In the genomic region with DNA sequence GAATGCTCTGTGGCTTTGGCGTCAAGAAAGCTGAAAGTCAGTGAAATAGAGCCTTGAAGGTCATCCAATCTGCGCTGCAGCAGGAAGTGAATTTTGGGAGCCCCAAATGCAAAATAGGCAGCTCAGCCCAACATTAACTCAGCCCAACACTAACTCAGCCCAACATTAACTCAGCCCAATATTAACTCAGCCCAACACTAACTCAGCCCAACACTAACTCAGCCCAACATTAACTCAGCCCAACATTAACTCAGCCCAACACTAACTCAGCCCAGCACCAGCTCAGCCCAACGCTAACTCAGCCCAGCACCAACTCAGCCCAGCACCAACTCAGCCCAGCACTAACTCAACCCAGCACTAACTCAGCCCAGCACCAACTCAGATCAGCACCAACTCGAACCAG, we compare ENCODE assay signal across 16 cellular contexts.
DNase-seq lines count a peak whose midpoint lies in the region; ATAC-seq and FAIRE-seq lines count a peak whose summit lies in the region.
"Had no signal": no experiment of that assay in that cellular context is flagged by ENCODE, and none has a peak within 500 bp of the region (broad histone marks: within the 10 kb centered on the region; RNA-seq: fewer than 3 reads in every experiment).

No MANE protein-coding gene starts in this region.

- no peaks in the 10 kb centered on the region for H3K36me3 Mint-ChIP-seq in dendritic cell treated with granulocyte-macrophage colony-stimulating factor and Interleukin-4, amounts not matched to agents 40 ng/mL and 50 ng/mL, for 4 days (ENCODE audit: low read depth)
- H3K36me3 Mint-ChIP-seq in activated naive CD4-positive, alpha-beta T cell treated with anti-CD3 and anti-CD28 coated beads, Interleukin-2, amount 50 U/mL, for 72 hours = no peaks in the 10 kb centered on the region

- H3K4me2 ChIP-seq in mesendoderm (ENCODE audit: low read length) = no peak overlapping the region
- H3K4me2 ChIP-seq: SK-N-SH had no signal

- no peak overlapping the region for H3K56ac ChIP-seq in mesendoderm (ENCODE audit: low read length)

- no peak overlapping the region for H3K4me3 Mint-ChIP-seq in dendritic cell treated with granulocyte-macrophage colony-stimulating factor and Interleukin-4, amounts not matched to agents 40 ng/mL and 50 ng/mL, for 4 days
- H3K4me3 Mint-ChIP-seq: nephron had no signal

- intact Hi-C loops in dendritic cell treated with granulocyte-macrophage colony-stimulating factor and Interleukin-4, amounts not matched to agents 40 ng/mL and 50 ng/mL, for 4 days (cut with micrococcal nuclease) = no loop called here

- FAIRE-seq in GM19239 (lab: Jason Lieb, UNC) = peak; percentile 77
- peak; percentile 85 for FAIRE-seq in HTR-8/SVneo (lab: Jason Lieb, UNC)

- H3K4me1 ChIP-seq in mesendoderm (ENCODE audit: control insufficient read depth, low read depth, low read length) = peaks cover 2% of the 10 kb centered on the region

- no peak overlapping the region for H3K27ac ChIP-seq in mesendoderm (ENCODE audit: low read depth, low read length)
- H3K27ac ChIP-seq: lower lobe of right lung, skin epidermis had no signal

- H3K18ac ChIP-seq in mesendoderm (ENCODE audit: low read length) = no peak overlapping the region

- H3K23ac ChIP-seq in mesendoderm (ENCODE audit: low read length) = no peak overlapping the region

- no peak overlapping the region for H2BK15ac ChIP-seq in mesendoderm (replicated peaks; ENCODE audit: low read depth)

- H3K36me3 ChIP-seq in mesendoderm (ENCODE audit: control insufficient read depth, insufficient read depth, low read length) = no peaks in the 10 kb centered on the region
- H3K36me3 ChIP-seq: lower lobe of right lung, stomach had no signal

- H3K4me3 ChIP-seq in mesendoderm (ENCODE audit: low read length) = no peak overlapping the region
- H3K4me3 ChIP-seq: lower lobe of right lung, skin epidermis, stomach had no signal

- H3K79me2 ChIP-seq in mesendoderm (ENCODE audit: control insufficient read depth, insufficient read depth, low read length) = no peaks in the 10 kb centered on the region

- H3K9me3 Mint-ChIP-seq in dendritic cell treated with granulocyte-macrophage colony-stimulating factor and Interleukin-4, amounts not matched to agents 40 ng/mL and 50 ng/mL, for 4 days = peaks cover 18% of the 10 kb centered on the region
- no peaks in the 10 kb centered on the region for H3K9me3 Mint-ChIP-seq in activated naive CD4-positive, alpha-beta T cell treated with anti-CD3 and anti-CD28 coated beads, Interleukin-2, amount 50 U/mL, for 72 hours

- peak overlapping the region; percentile 43 for H3K27ac Mint-ChIP-seq in dendritic cell treated with granulocyte-macrophage colony-stimulating factor and Interleukin-4, amounts not matched to agents 40 ng/mL and 50 ng/mL, for 4 days
- H3K27ac Mint-ChIP-seq in activated naive CD4-positive, alpha-beta T cell treated with anti-CD3 and anti-CD28 coated beads, Interleukin-2, amount 50 U/mL, for 72 hours = no peak overlapping the region

- no peak overlapping the region for H3K9ac ChIP-seq in mesendoderm (ENCODE audit: low read length)
- H3K9ac ChIP-seq: SK-N-SH had no signal

- H3K4me1 Mint-ChIP-seq in dendritic cell treated with granulocyte-macrophage colony-stimulating factor and Interleukin-4, amounts not matched to agents 40 ng/mL and 50 ng/mL, for 4 days (ENCODE audit: low read depth) = peaks cover 68% of the 10 kb centered on the region

- WGBS in mesendoderm (ENCODE audit: extremely low coverage, insufficient coverage, low lambda C conversion rate) = no CpG with 5 or more reads among the region's 4 CpGs

- H2AK5ac ChIP-seq in mesendoderm (ENCODE audit: low read length) = no peak overlapping the region

- H3K27me3 ChIP-seq in mesendoderm (ENCODE audit: insufficient read depth, low read length, poor library complexity) = no peaks in the 10 kb centered on the region
- H3K27me3 ChIP-seq: stomach had no signal

- no peak overlapping the region for H3K4ac ChIP-seq in mesendoderm (ENCODE audit: low read depth, low read length)

- no peak overlapping the region for H2BK5ac ChIP-seq in mesendoderm (ENCODE audit: low read length)

- no peak overlapping the region for H4K5ac ChIP-seq in mesendoderm (ENCODE audit: low read length)

- no peak for DNase-seq in GM19239 (ENCODE audit: insufficient read length, low spot score)
- no peak for DNase-seq in HTR-8/SVneo (ENCODE audit: insufficient read length, low spot score)
- peak; percentile 64 for DNase-seq in mesendoderm
- no peak for DNase-seq in activated naive CD4-positive, alpha-beta T cell treated with anti-CD3 and anti-CD28 coated beads, Interleukin-2, amount 50 U/mL, for 72 hours (ENCODE audit: low spot score in 2 of 2)
- DNase-seq: activated gamma-delta T cell treated with Interleukin-2 at 50 U/mL for 16 hours, lower lobe of right lung, NCI-H1092, NCI-H2171, SK-N-SH, stomach had no signal

- ATAC-seq in activated naive CD4-positive, alpha-beta T cell treated with anti-CD3 and anti-CD28 coated beads, Interleukin-2, amount 50 U/mL, for 72 hours = no peak
- ATAC-seq in esophagus mucosa = no peak
- ATAC-seq in GM19452 (IDR thresholded peaks at IDR 0.05; ENCODE audit: unreplicated experiment) = no peak
- ATAC-seq in HG02973 (IDR thresholded peaks at IDR 0.05; ENCODE audit: unreplicated experiment) = no peak
- ATAC-seq: lower lobe of right lung had no signal

- H2BK120ac ChIP-seq in mesendoderm (ENCODE audit: low read depth, low read length) = no peak overlapping the region

- no peaks in the 10 kb centered on the region for H3K27me3 Mint-ChIP-seq in dendritic cell treated with granulocyte-macrophage colony-stimulating factor and Interleukin-4, amounts not matched to agents 40 ng/mL and 50 ng/mL, for 4 days

- no peaks in the 10 kb centered on the region for H3K79me1 ChIP-seq in mesendoderm (ENCODE audit: low read length)

- no peak overlapping the region for H4K8ac ChIP-seq in mesendoderm (ENCODE audit: low read depth, low read length)
